In genomic region chr14:79342942-79343341, GRCh38 we compare ENCODE assay signal across 24 cellular contexts.
"Had no signal": no experiment of that assay in that cellular context is flagged by ENCODE, and none has a peak within 500 bp of the region (broad histone marks: within the 10 kb centered on the region; RNA-seq: fewer than 3 reads in every experiment).

No MANE protein-coding gene starts in this region.

- H3K4me3 ChIP-seq: adrenal gland, esophagus squamous epithelium, heart right ventricle, lower lobe of right lung, right lobe of liver, skin epidermis, tibial artery, uterus had no signal

- H3K4me3 Mint-ChIP-seq: activated CD4-positive, alpha-beta T cell treated with anti-CD3 and anti-CD28 coated beads for 36 hours; activated naive CD8-positive, alpha-beta T cell; activated T-cell treated with anti-CD3 and anti-CD28 coated beads, Interleukin-2, amount 50 U/mL, for 4 hours; central memory CD8-positive, alpha-beta T cell; naive thymus-derived CD4-positive, alpha-beta T cell; neural crest cell; stimulated activated naive CD8-positive, alpha-beta T cell treated with anti-CD3 and anti-CD28 coated beads, Interleukin-15, Interleukin-2, amounts not matched to agents 100 ng/mL and 50 ng/mL, for 24 hours had no signal

- H3K36me3 ChIP-seq: adrenal gland, esophagus squamous epithelium, heart right ventricle, lower lobe of right lung, right lobe of liver, tibial artery, uterus had no signal

- H3K36me3 Mint-ChIP-seq: activated naive CD8-positive, alpha-beta T cell; naive thymus-derived CD4-positive, alpha-beta T cell had no signal

- H3K4me1 Mint-ChIP-seq: activated CD4-positive, alpha-beta T cell treated with anti-CD3 and anti-CD28 coated beads for 36 hours; central memory CD8-positive, alpha-beta T cell; neural crest cell had no signal

- H3K27me3 ChIP-seq: adrenal gland, esophagus squamous epithelium, right lobe of liver, tibial artery, uterus had no signal

- H3K9me3 Mint-ChIP-seq: activated T-cell treated with anti-CD3 and anti-CD28 coated beads, Interleukin-2, amount 50 U/mL, for 4 hours; activated T-helper 2 cell treated with anti-CD3 and anti-CD28 coated beads, Interferon-gamma antibody, Interleukin-2, Interleukin-4, amounts not matched to agents 10 μg/mL and 5 μg/mL and 100 μg/mL, durations not matched to agents 14 hours and 24 hours and 36 hours; neural crest cell had no signal

- DNase-seq: activated CD4-positive, alpha-beta T cell treated with anti-CD3 and anti-CD28 coated beads for 36 hours; activated CD4-positive, alpha-beta T cell treated with anti-CD3 and anti-CD28 coated beads, Interleukin-2, amount 50 U/mL, for 4 hours; activated CD8-positive, alpha-beta memory T cell treated with anti-CD3 and anti-CD28 coated beads for 24 hours; activated CD8-positive, alpha-beta memory T cell treated with anti-CD3 and anti-CD28 coated beads, Interleukin-2, amount 50 U/mL, for 48 hours; activated naive CD4-positive, alpha-beta T cell; activated T-cell treated with anti-CD3 and anti-CD28 coated beads, Interleukin-2, amount 50 U/mL, for 4 hours; adrenal gland; effector memory CD4-positive, alpha-beta T cell; esophagus squamous epithelium; heart right ventricle; lower lobe of right lung; naive thymus-derived CD4-positive, alpha-beta T cell; posterior cingulate gyrus; right lobe of liver; stimulated activated CD4-positive, alpha-beta T cell treated with anti-CD3 and anti-CD28 coated beads, Interleukin-1b, Interleukin-23, amount 100 ng/mL, for 48 hours; substantia nigra; tibial artery; uterus had no signal

- H3K27ac Mint-ChIP-seq: activated CD4-positive, alpha-beta T cell treated with anti-CD3 and anti-CD28 coated beads for 36 hours; activated naive CD8-positive, alpha-beta T cell; activated T-helper 2 cell treated with anti-CD3 and anti-CD28 coated beads, Interferon-gamma antibody, Interleukin-2, Interleukin-4, amounts not matched to agents 10 μg/mL and 5 μg/mL and 100 μg/mL, durations not matched to agents 14 hours and 24 hours and 36 hours; naive thymus-derived CD4-positive, alpha-beta T cell; stimulated activated naive CD8-positive, alpha-beta T cell treated with anti-CD3 and anti-CD28 coated beads, Interleukin-15, Interleukin-2, amounts not matched to agents 100 ng/mL and 50 ng/mL, for 24 hours had no signal

- H3K27ac ChIP-seq: adrenal gland, esophagus squamous epithelium, heart right ventricle, lower lobe of right lung, right lobe of liver, skin epidermis, tibial artery, uterus had no signal

- H3K27me3 Mint-ChIP-seq: activated CD4-positive, alpha-beta T cell treated with anti-CD3 and anti-CD28 coated beads for 36 hours; activated naive CD8-positive, alpha-beta T cell; central memory CD8-positive, alpha-beta T cell; stimulated activated naive CD8-positive, alpha-beta T cell treated with anti-CD3 and anti-CD28 coated beads, Interleukin-15, Interleukin-2, amounts not matched to agents 100 ng/mL and 50 ng/mL, for 24 hours had no signal

- H3K4me1 ChIP-seq: adrenal gland, esophagus squamous epithelium, heart right ventricle, lower lobe of right lung, right lobe of liver, tibial artery, uterus had no signal

- H3K9me3 ChIP-seq: adrenal gland, esophagus squamous epithelium, lower lobe of right lung, right lobe of liver, tibial artery, uterus had no signal
